ENCODE assay signal across 11 cellular contexts in genomic region chr12:96335270-96335669, GRCh38.
DNase-seq lines count a peak whose midpoint lies in the region; ATAC-seq lines count a peak whose summit lies in the region.
"Had no signal": no experiment of that assay in that cellular context is flagged by ENCODE, and none has a peak within 500 bp of the region (broad histone marks: within the 10 kb centered on the region; RNA-seq: fewer than 3 reads in every experiment).

No MANE protein-coding gene starts in this region.

- peaks cover 25% of the 10 kb centered on the region for H3K36me3 Mint-ChIP-seq in activated naive CD4-positive, alpha-beta T cell treated with anti-CD3 and anti-CD28 coated beads for 36 hours (ENCODE audit: low read depth)
- H3K36me3 Mint-ChIP-seq in stimulated activated naive CD8-positive, alpha-beta T cell treated with anti-CD3 and anti-CD28 coated beads, Interleukin-15, Interleukin-2, amounts not matched to agents 100 ng/mL and 50 ng/mL, for 24 hours (ENCODE audit: low read depth): peaks cover 35% of the 10 kb centered on the region

- no peak overlapping the region for H3K4me3 Mint-ChIP-seq in activated naive CD4-positive, alpha-beta T cell treated with anti-CD3 and anti-CD28 coated beads for 36 hours
- peak overlapping the region; percentile 24 for H3K4me3 Mint-ChIP-seq in stimulated activated naive CD8-positive, alpha-beta T cell treated with anti-CD3 and anti-CD28 coated beads, Interleukin-15, Interleukin-2, amounts not matched to agents 100 ng/mL and 50 ng/mL, for 24 hours

- no peaks in the 10 kb centered on the region for H3K27me3 Mint-ChIP-seq in activated naive CD4-positive, alpha-beta T cell treated with anti-CD3 and anti-CD28 coated beads for 36 hours (ENCODE audit: low read depth)
- H3K27me3 Mint-ChIP-seq in stimulated activated naive CD8-positive, alpha-beta T cell treated with anti-CD3 and anti-CD28 coated beads, Interleukin-15, Interleukin-2, amounts not matched to agents 100 ng/mL and 50 ng/mL, for 24 hours: no peaks in the 10 kb centered on the region

- H3K27ac ChIP-seq in KOPT-K1 (ENCODE audit: low read depth, low read length, poor library complexity, severe bottlenecking) (peak overlapping the region; percentile 14), aorta (ENCODE audit: low read depth in 1 of 2, low read length in 2 of 2) (no peak overlapping the region)
- H3K27ac ChIP-seq: SJSA1 had no signal

- ATAC-seq in HG02759 (IDR thresholded peaks at IDR 0.05; ENCODE audit: unreplicated experiment) (peak; percentile 91), aorta (ENCODE audit: low FRiP score) (no peak)

- H3K27me3 ChIP-seq in aorta (ENCODE audit: control insufficient read depth in 1 of 2, insufficient read depth in 2 of 2, low read length in 1 of 2): no peaks in the 10 kb centered on the region
- H3K27me3 ChIP-seq: SJSA1 had no signal

- 92 to 93% methylated on average over 5 of the region's 5 CpGs for WGBS in aorta, 2 donors

- DNase-seq in activated naive CD4-positive, alpha-beta T cell treated with anti-CD3 and anti-CD28 coated beads for 36 hours: peak; percentile 34
- DNase-seq in activated naive CD4-positive, alpha-beta T cell treated with anti-CD3 and anti-CD28 coated beads, Interleukin-2, amount 50 U/mL, for 16 hours: no peak
- DNase-seq in NCI-H524 treated with DMSO at 0.1 percent for 48 hours (lab: John Stamatoyannopoulos, UW): no peak
- no peak for DNase-seq in aorta
- DNase-seq in SIG-M5 treated with dmso at 0.1 percent for 504 hours (lab: John Stamatoyannopoulos, UW; ENCODE audit: unreplicated experiment): no peak
- DNase-seq: foreskin melanocyte; stimulated activated CD4-positive, alpha-beta T cell treated with anti-CD3 and anti-CD28 coated beads, Interleukin-2, amount 100 ng/mL, for 48 hours had no signal

- H3K9me3 Mint-ChIP-seq in activated naive CD4-positive, alpha-beta T cell treated with anti-CD3 and anti-CD28 coated beads for 36 hours: peaks cover 12% of the 10 kb centered on the region
- H3K9me3 Mint-ChIP-seq in stimulated activated naive CD8-positive, alpha-beta T cell treated with anti-CD3 and anti-CD28 coated beads, Interleukin-15, Interleukin-2, amounts not matched to agents 100 ng/mL and 50 ng/mL, for 24 hours: peaks cover 13% of the 10 kb centered on the region

- peaks cover 39% of the 10 kb centered on the region for H3K4me1 Mint-ChIP-seq in activated naive CD4-positive, alpha-beta T cell treated with anti-CD3 and anti-CD28 coated beads for 36 hours (ENCODE audit: low read depth)
- H3K4me1 Mint-ChIP-seq in stimulated activated naive CD8-positive, alpha-beta T cell treated with anti-CD3 and anti-CD28 coated beads, Interleukin-15, Interleukin-2, amounts not matched to agents 100 ng/mL and 50 ng/mL, for 24 hours (ENCODE audit: low read depth): peaks cover 46% of the 10 kb centered on the region

- H3K4me1 ChIP-seq in aorta (ENCODE audit: control insufficient read depth in 1 of 2, insufficient read depth in 2 of 2, low read length in 2 of 2): no peaks in the 10 kb centered on the region
- H3K4me1 ChIP-seq: SJSA1 had no signal

- peaks cover 12% of the 10 kb centered on the region; the same call in 1 of the 2 replicates for H3K36me3 ChIP-seq in KOPT-K1 (ENCODE audit: insufficient read depth, low read length)
- H3K36me3 ChIP-seq in aorta (ENCODE audit: control insufficient read depth in 1 of 2, insufficient read depth in 2 of 2, low read length in 1 of 2): no peaks in the 10 kb centered on the region

- peak overlapping the region; percentile 65 for H3K27ac Mint-ChIP-seq in activated naive CD4-positive, alpha-beta T cell treated with anti-CD3 and anti-CD28 coated beads for 36 hours
- no peak overlapping the region for H3K27ac Mint-ChIP-seq in stimulated activated naive CD8-positive, alpha-beta T cell treated with anti-CD3 and anti-CD28 coated beads, Interleukin-15, Interleukin-2, amounts not matched to agents 100 ng/mL and 50 ng/mL, for 24 hours

- H3K9me3 ChIP-seq in KOPT-K1 (ENCODE audit: insufficient read depth, low read length, poor library complexity, severe bottlenecking): peaks cover 20% of the 10 kb centered on the region
- H3K9me3 ChIP-seq in aorta (ENCODE audit: control insufficient read depth, low read length): peaks cover 2% of the 10 kb centered on the region
- H3K9me3 ChIP-seq: SJSA1 had no signal

- H3K4me3 ChIP-seq in aorta (ENCODE audit: low read length in 2 of 2): no peak overlapping the region
- H3K4me3 ChIP-seq: SJSA1 had no signal

- CTCF ChIA-PET in activated naive CD4-positive, alpha-beta T cell treated with anti-CD3 and anti-CD28 coated beads for 36 hours (lab: Charles Lee): interaction anchor here (0.9 to 2.0 kb wide), 5 partner anchors 8 to 337 kb away, joined by 3 to 5 read pairs (median 4); no protein-coding TSS in a partner anchor

- intact Hi-C loops in activated naive CD4-positive, alpha-beta T cell treated with anti-CD3 and anti-CD28 coated beads for 36 hours (cut with micrococcal nuclease): loop anchor here (1.0 kb wide), 4 partner anchors 43 to 288 kb away; no protein-coding TSS in a partner anchor
- intact Hi-C loops in aorta (cut with DNase I): no loop called here
